1 cellular context compared by ENCODE assay signal in the genomic region with DNA sequence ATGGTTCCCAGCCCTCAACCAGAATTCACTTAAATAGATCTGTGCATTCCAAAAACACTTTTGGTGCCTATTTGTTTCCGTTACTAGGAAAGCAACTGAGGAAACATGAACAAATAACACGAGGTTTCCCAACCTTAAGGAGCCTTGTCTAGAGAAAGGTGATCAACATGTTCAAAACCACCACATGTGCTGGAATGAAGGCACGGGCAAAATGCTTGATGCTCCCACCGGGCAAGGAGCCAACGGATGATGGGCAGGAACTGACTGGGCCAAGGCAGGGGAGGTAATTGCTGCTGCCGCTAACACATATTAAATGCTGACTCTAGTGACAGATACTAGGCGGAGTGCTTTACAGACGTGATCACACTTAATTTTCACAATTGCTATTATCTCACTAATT.
TF ChIP-seq lines count a peak whose summit lies in the region.

No MANE protein-coding gene starts in this region.

TF ChIP-seq in HEK293, 187 proteins besides CTCF, POLR2A, EP300 and RAD21 (continued from another document):
- TF ChIP-seq, protein P1, sequence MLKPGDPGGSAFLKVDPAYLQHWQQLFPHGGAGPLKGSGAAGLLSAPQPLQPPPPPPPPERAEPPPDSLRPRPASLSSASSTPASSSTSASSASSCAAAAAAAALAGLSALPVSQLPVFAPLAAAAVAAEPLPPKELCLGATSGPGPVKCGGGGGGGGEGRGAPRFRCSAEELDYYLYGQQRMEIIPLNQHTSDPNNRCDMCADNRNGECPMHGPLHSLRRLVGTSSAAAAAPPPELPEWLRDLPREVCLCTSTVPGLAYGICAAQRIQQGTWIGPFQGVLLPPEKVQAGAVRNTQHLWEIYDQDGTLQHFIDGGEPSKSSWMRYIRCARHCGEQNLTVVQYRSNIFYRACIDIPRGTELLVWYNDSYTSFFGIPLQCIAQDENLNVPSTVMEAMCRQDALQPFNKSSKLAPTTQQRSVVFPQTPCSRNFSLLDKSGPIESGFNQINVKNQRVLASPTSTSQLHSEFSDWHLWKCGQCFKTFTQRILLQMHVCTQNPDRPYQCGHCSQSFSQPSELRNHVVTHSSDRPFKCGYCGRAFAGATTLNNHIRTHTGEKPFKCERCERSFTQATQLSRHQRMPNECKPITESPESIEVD (tag by site-specific recombination; IDR thresholded peaks at IDR 0.05): 0 out of 2 replicates have a peak, but pooled peaks have one; percentile 4
- TF ChIP-seq ZEB2 (tag by site-specific recombination; IDR thresholded peaks at IDR 0.05) (0 out of 2 replicates have a peak, but pooled peaks have one; percentile 39), HIC1 (tag by site-specific recombination; IDR thresholded peaks at IDR 0.05) (no peak), GLIS1 (tag by site-specific recombination; IDR thresholded peaks at IDR 0.05) (peak; percentile 46), ZNF24 (tag by site-specific recombination; IDR thresholded peaks at IDR 0.05) (0 out of 2 replicates have a peak, but pooled peaks have one; percentile 35), ZNF169 (tag by site-specific recombination; IDR thresholded peaks at IDR 0.05) (no peak), ZNF600 (tag by site-specific recombination; IDR thresholded peaks at IDR 0.05) (peak; percentile 94), ZNF561 (tag by site-specific recombination; IDR thresholded peaks at IDR 0.05; ENCODE audit: borderline replicate concordance) (peak; percentile 30; the same call in 1 of the 2 replicates), ZBTB11 (tag by site-specific recombination; conservative IDR thresholded peaks at IDR 0.05; ENCODE audit: low read depth) (no peak)
- TF ChIP-seq, protein P2, sequence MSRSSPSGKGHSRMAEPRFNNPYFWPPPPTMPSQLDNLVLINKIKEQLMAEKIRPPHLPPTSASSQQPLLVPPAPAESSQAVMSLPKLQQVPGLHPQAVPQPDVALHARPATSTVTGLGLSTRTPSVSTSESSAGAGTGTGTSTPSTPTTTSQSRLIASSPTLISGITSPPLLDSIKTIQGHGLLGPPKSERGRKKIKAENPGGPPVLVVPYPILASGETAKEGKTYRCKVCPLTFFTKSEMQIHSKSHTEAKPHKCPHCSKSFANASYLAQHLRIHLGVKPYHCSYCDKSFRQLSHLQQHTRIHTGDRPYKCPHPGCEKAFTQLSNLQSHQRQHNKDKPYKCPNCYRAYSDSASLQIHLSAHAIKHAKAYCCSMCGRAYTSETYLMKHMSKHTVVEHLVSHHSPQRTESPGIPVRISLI (tag by site-specific recombination; IDR thresholded peaks at IDR 0.05): no peak
- TF ChIP-seq, protein P3, sequence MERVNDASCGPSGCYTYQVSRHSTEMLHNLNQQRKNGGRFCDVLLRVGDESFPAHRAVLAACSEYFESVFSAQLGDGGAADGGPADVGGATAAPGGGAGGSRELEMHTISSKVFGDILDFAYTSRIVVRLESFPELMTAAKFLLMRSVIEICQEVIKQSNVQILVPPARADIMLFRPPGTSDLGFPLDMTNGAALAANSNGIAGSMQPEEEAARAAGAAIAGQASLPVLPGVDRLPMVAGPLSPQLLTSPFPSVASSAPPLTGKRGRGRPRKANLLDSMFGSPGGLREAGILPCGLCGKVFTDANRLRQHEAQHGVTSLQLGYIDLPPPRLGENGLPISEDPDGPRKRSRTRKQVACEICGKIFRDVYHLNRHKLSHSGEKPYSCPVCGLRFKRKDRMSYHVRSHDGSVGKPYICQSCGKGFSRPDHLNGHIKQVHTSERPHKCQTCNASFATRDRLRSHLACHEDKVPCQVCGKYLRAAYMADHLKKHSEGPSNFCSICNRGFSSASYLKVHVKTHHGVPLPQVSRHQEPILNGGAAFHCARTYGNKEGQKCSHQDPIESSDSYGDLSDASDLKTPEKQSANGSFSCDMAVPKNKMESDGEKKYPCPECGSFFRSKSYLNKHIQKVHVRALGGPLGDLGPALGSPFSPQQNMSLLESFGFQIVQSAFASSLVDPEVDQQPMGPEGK (tag by site-specific recombination; IDR thresholded peaks at IDR 0.05): peak; percentile 46; the same call in 1 of the 2 replicates
TF ChIP-seq in HEK293: peak in this region for 13.
